Comparison of ENCODE assay signal across 8 cellular contexts in genomic region chr1:197200468-197200899, GRCh38. TPM values are rescaled to one million over a fixed set of nuclear protein-coding genes. Genes with fewer than 3 reads are reported as not detected.
DNase-seq lines count a peak whose midpoint lies in the region; ATAC-seq and TF ChIP-seq lines count a peak whose summit lies in the region.

No MANE protein-coding gene starts in this region.

- H3K27me3 ChIP-seq in BJ (ENCODE audit: control insufficient read depth, insufficient read depth, low read length) = no peaks in the 10 kb centered on the region
- H3K27me3 ChIP-seq in SJCRH30 = no peaks in the 10 kb centered on the region
- H3K27me3 ChIP-seq in ectodermal cell (ENCODE audit: control insufficient read depth, insufficient read depth, low read length, poor library complexity, severe bottlenecking) = no peaks in the 10 kb centered on the region
- H3K27me3 ChIP-seq in mononuclear cell (ENCODE audit: insufficient read depth, low read length) = no peaks in the 10 kb centered on the region
- no peaks in the 10 kb centered on the region for H3K27me3 ChIP-seq in aorta (ENCODE audit: control insufficient read depth in 1 of 2, insufficient read depth in 2 of 2, low read length in 1 of 2)

- no peak for DNase-seq in BJ (ENCODE audit: low read depth)
- DNase-seq in SJCRH30 = no peak
- DNase-seq in aorta = no peak
- no peak for DNase-seq in GM10248 (ENCODE audit: extremely low spot score)
- DNase-seq in cortex of kidney (lab: John Stamatoyannopoulos, UW) = no peak

- H3K9me3 ChIP-seq in SJCRH30 (replicated peaks) = no peaks in the 10 kb centered on the region
- no peaks in the 10 kb centered on the region for H3K9me3 ChIP-seq in ectodermal cell (ENCODE audit: control insufficient read depth, low read length)
- no peaks in the 10 kb centered on the region for H3K9me3 ChIP-seq in mononuclear cell (ENCODE audit: low read depth, low read length)
- no peaks in the 10 kb centered on the region for H3K9me3 ChIP-seq in aorta (ENCODE audit: control insufficient read depth, low read length)

- ATAC-seq in GM21528 (IDR thresholded peaks at IDR 0.05; ENCODE audit: low FRiP score, unreplicated experiment) = peak; percentile 2
- ATAC-seq in aorta (ENCODE audit: low FRiP score) = peak; percentile 51

- H3K4me3 ChIP-seq in BJ (ENCODE audit: low read depth, low read length) = peak overlapping the region; percentile 66
- H3K4me3 ChIP-seq in SJCRH30 = peak overlapping the region; percentile 71
- peak overlapping the region; percentile 82 for H3K4me3 ChIP-seq in ectodermal cell (ENCODE audit: insufficient read depth, low read depth, low read length)
- H3K4me3 ChIP-seq in mononuclear cell (ENCODE audit: low read length) = peak overlapping the region; percentile 96
- peak overlapping the region; percentile 62 to 79 for H3K4me3 ChIP-seq in aorta (ENCODE audit: low read length in 2 of 2)

- no peak for TF ChIP-seq CTCF in BJ (IDR thresholded peaks at IDR 0.05; ENCODE audit: insufficient read depth, low read depth, low read length)
- TF ChIP-seq CTCF in GM10248 (IDR thresholded peaks at IDR 0.05; ENCODE audit: control extremely low read depth, extremely low read depth, low read depth, missing control alignments) = no peak

- WGBS in ectodermal cell, 2 experiments = 4 to 5% methylated on average over 10 to 11 of the region's 12 CpGs
- 0% methylated on average over 12 of the region's 12 CpGs for WGBS in aorta, 2 donors

- CTCF ChIA-PET in BJ (lab: Yijun Ruan, JAX) (no interaction called here), GM10248 (lab: Yijun Ruan, JAX) (no interaction called here)

- H3K4me1 ChIP-seq in SJCRH30 (no peaks in the 10 kb centered on the region; the same call in 1 of the 2 replicates), ectodermal cell (ENCODE audit: control insufficient read depth, insufficient read depth, low read length) (peaks cover 8% of the 10 kb centered on the region), mononuclear cell (ENCODE audit: insufficient read depth, low read length) (peaks cover 27% of the 10 kb centered on the region), aorta (ENCODE audit: control insufficient read depth in 1 of 2, insufficient read depth in 2 of 2, low read length in 2 of 2) (peaks cover 2% of the 10 kb centered on the region in 2 donors)

- H3K36me3 ChIP-seq in BJ (ENCODE audit: control insufficient read depth, insufficient read depth, low read length) = no peaks in the 10 kb centered on the region
- H3K36me3 ChIP-seq in SJCRH30 = no peaks in the 10 kb centered on the region
- no peaks in the 10 kb centered on the region for H3K36me3 ChIP-seq in ectodermal cell (ENCODE audit: control insufficient read depth, insufficient read depth, low read length)
- no peaks in the 10 kb centered on the region for H3K36me3 ChIP-seq in aorta (ENCODE audit: control insufficient read depth in 1 of 2, insufficient read depth in 2 of 2, low read length in 1 of 2)

- POLR2A ChIA-PET in BJ (lab: Charles Lee) (no interaction called here), GM10248 (lab: Yijun Ruan, JAX) (no interaction called here)

- peak overlapping the region; percentile 89 for H3K27ac ChIP-seq in SJCRH30
- peak overlapping the region; percentile 58 for H3K27ac ChIP-seq in ectodermal cell (ENCODE audit: insufficient read depth, low read depth, low read length, poor library complexity, severe bottlenecking)
- peak overlapping the region; percentile 76 to 91 for H3K27ac ChIP-seq in aorta (ENCODE audit: low read depth in 1 of 2, low read length in 2 of 2)

- intact Hi-C loops in aorta (cut with DNase I) = no loop called here

RNA-seq across cellular contexts. Expression of gene ZBTB41, which starts 0.6 kb away (rescaled TPM):
- polyA plus RNA-seq in BJ (2011; rRNA removed) = 3.4 and 7.3 TPM in 2 replicates
- polyA minus RNA-seq in BJ (2011; rRNA and poly(A)+ RNA removed) = 8.4 and 9.1 TPM in 2 replicates
- total RNA-seq in SJCRH30 (2014; rRNA removed; shearing (Covaris generic)) = 6.4 and 6.7 TPM in 2 replicates
- 7.1 TPM for polyA plus RNA-seq in ectodermal cell (2013, experiment 1 of 4)
- 7.4 TPM for polyA plus RNA-seq in ectodermal cell (2013, experiment 2 of 4)
- 6.9 TPM for polyA plus RNA-seq in ectodermal cell (2013, experiment 3 of 4)
- 8.5 TPM for polyA plus RNA-seq in ectodermal cell (2013, experiment 4 of 4)
- total RNA-seq in mononuclear cell = 12.1 TPM
- total RNA-seq in aorta = 10 to 100 TPM; 16.3 to 17.4 TPM
- 1 to 10 TPM; 4.6 to 5.8 TPM for polyA plus RNA-seq in aorta

RNA-seq across cellular contexts. Expression of gene ASPM, which starts 54.0 kb away (rescaled TPM):
- 4.6 and 9.4 TPM in 2 replicates for polyA plus RNA-seq in BJ (2011; rRNA removed)
- 8.3 and 13.7 TPM in 2 replicates for polyA minus RNA-seq in BJ (2011; rRNA and poly(A)+ RNA removed)
- total RNA-seq in SJCRH30 (2014; rRNA removed; shearing (Covaris generic)) = 64.3 and 76.1 TPM in 2 replicates
- 43.8 TPM for polyA plus RNA-seq in ectodermal cell (2013, experiment 1 of 4)
- 44.0 TPM for polyA plus RNA-seq in ectodermal cell (2013, experiment 2 of 4)
- 45.7 TPM for polyA plus RNA-seq in ectodermal cell (2013, experiment 3 of 4)
- polyA plus RNA-seq in ectodermal cell (2013, experiment 4 of 4) = 50.4 TPM
- 0.84 TPM for total RNA-seq in mononuclear cell
- total RNA-seq in aorta = 1 to 10 TPM in 1 of 2 donors, under 1 TPM in 1; 0.42 to 1.6 TPM
- polyA plus RNA-seq in aorta = under 1 TPM; 0.15 to 0.25 TPM

Comparison
In these comparisons a context has a peak if more than half of its experiments do, and no peak if none do; other contexts are left out.
1. RNA of gene ASPM, which starts 54.0 kb away (total RNA-seq): 64.3 to 76.1 TPM in SJCRH30; 0.42 to 1.6 TPM in aorta and 0.84 TPM in mononuclear cell (single experiment); every median in the first group is over 10 times any median in the second.
2. Peak in every context shown above with its lines, with median percentiles within 50 percentile points of each other: H3K4me3 ChIP-seq and H3K27ac ChIP-seq.